ENCODE assay signal across 13 cellular contexts in the genomic region with DNA sequence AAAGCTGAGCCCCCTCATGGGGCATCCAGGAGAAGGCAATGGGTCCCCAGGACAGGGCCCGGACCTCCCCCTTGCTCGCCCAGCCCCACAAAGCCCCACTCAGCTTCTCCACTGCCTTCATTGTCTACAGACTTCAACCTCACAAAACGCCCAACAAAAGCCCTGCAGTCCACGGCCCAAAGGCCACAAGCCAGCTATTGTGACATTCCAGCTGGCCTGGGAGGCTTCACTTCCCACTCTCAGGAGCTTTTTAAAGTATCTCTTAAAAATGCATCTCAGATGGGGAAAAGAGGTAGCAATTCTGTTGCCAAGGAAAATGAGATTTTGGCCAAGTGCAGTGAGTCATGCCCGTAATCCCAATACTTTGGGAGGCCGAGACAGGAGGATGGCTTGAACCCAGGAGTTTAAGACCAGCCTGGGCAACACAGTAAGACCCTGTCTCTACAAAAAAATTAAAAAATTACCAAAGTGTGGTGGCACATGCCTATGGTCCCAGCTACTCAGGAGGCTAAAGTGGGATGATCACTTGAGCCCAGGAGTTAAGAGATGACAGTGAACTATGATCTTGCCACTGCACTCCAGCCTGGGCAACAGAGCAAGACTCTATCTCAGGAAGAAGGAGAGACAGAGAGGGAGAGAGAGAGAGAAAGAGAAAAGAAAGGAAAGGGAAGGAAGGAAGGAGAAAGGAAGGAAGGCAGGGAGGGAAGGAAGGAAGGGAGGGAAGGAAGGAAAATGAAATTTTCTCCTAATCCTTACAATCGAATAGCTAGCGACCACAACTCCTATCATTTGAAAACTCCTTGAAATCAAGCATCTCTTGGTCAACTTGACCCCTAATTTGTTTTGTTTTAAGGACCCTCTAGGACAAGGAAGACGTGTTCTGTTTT. TPM values are rescaled to one million over a fixed set of nuclear protein-coding genes. Genes with fewer than 3 reads are reported as not detected.
DNase-seq lines count a peak whose midpoint lies in the region; ATAC-seq and TF ChIP-seq lines count a peak whose summit lies in the region.
"Had no signal": no experiment of that assay in that cellular context is flagged by ENCODE, and none has a peak within 500 bp of the region (broad histone marks: within the 10 kb centered on the region; RNA-seq: fewer than 3 reads in every experiment).

No MANE protein-coding gene starts in this region.

- H3K27ac ChIP-seq in osteoblast (ENCODE audit: low read depth, low read length), result no peak overlapping the region

- DNase-seq in AG20443 (ENCODE audit: low spot score), result peak; percentile 73
- DNase-seq in amygdala (lab: John Stamatoyannopoulos, UW), result peak in 53 of 56 donors; percentile 9 to 89 (median 71)
- peak; percentile 65 for DNase-seq in Right ventricle myocardium superior
- peak; percentile 70 for DNase-seq in osteoblast (ENCODE audit: insufficient read length, low spot score, missing footprints)
- DNase-seq in activated T-helper 1 cell treated with anti-CD3 and anti-CD28 coated beads, Interleukin-12 subunit alpha, Interleukin-12 subunit beta, Interleukin-2, Interleukin-4 antibody, amounts not matched to agents 30 ng/mL and 10 ng/mL and 1 ng/mL, durations not matched to agents 14 hours and 24 hours and 36 hours (ENCODE audit: low spot score), result no peak
- DNase-seq in effector memory CD8-positive, alpha-beta T cell, result no peak
- DNase-seq: activated CD4-positive, alpha-beta T cell treated with anti-CD3 and anti-CD28 coated beads for 1 hour; OCI-M1 had no signal

- intact Hi-C loops in Right ventricle myocardium superior (cut with DNase I), result no loop called here
- intact Hi-C loops in activated T-helper 1 cell treated with anti-CD3 and anti-CD28 coated beads, Interleukin-12 subunit alpha, Interleukin-12 subunit beta, Interleukin-2, Interleukin-4 antibody, amounts not matched to agents 30 ng/mL and 10 ng/mL and 1 ng/mL, durations not matched to agents 14 hours and 24 hours and 36 hours (cut with micrococcal nuclease), result no loop called here

- peak overlapping the region; percentile 58 for H3K4me3 ChIP-seq in osteoblast (ENCODE audit: insufficient read depth, low read length)

- ATAC-seq in Right ventricle myocardium superior (ENCODE audit: poor library complexity) (peak; percentile 38), GM18520 (IDR thresholded peaks at IDR 0.05; ENCODE audit: unreplicated experiment) (no peak), HG03520 (IDR thresholded peaks at IDR 0.05; ENCODE audit: unreplicated experiment) (no peak)
- no peak for ATAC-seq in effector memory CD8-positive, alpha-beta T cell (replicated peaks)

- peaks cover 8% of the 10 kb centered on the region for H3K4me1 Mint-ChIP-seq in activated T-helper 1 cell treated with anti-CD3 and anti-CD28 coated beads, Interleukin-12 subunit alpha, Interleukin-12 subunit beta, Interleukin-2, Interleukin-4 antibody, amounts not matched to agents 30 ng/mL and 10 ng/mL and 1 ng/mL, durations not matched to agents 14 hours and 24 hours and 36 hours (ENCODE audit: low read depth)
- H3K4me1 Mint-ChIP-seq in effector memory CD8-positive, alpha-beta T cell (ENCODE audit: low read depth in 2 of 2), result no peaks in the 10 kb centered on the region

- TF ChIP-seq CTCF in osteoblast (IDR thresholded peaks at IDR 0.05; ENCODE audit: extremely low read depth, low read depth, low read length), result no peak

- no peak overlapping the region for H3K27ac Mint-ChIP-seq in activated T-helper 1 cell treated with anti-CD3 and anti-CD28 coated beads, Interleukin-12 subunit alpha, Interleukin-12 subunit beta, Interleukin-2, Interleukin-4 antibody, amounts not matched to agents 30 ng/mL and 10 ng/mL and 1 ng/mL, durations not matched to agents 14 hours and 24 hours and 36 hours
- H3K27ac Mint-ChIP-seq in effector memory CD8-positive, alpha-beta T cell, result no peak overlapping the region
- H3K27ac Mint-ChIP-seq: activated naive CD8-positive, alpha-beta T cell; B cell had no signal

- no peaks in the 10 kb centered on the region for H3K36me3 Mint-ChIP-seq in activated T-helper 1 cell treated with anti-CD3 and anti-CD28 coated beads, Interleukin-12 subunit alpha, Interleukin-12 subunit beta, Interleukin-2, Interleukin-4 antibody, amounts not matched to agents 30 ng/mL and 10 ng/mL and 1 ng/mL, durations not matched to agents 14 hours and 24 hours and 36 hours (ENCODE audit: low read depth)
- H3K36me3 Mint-ChIP-seq in effector memory CD8-positive, alpha-beta T cell (ENCODE audit: insufficient read depth), result peaks cover 3% of the 10 kb centered on the region
- H3K36me3 Mint-ChIP-seq: activated naive CD8-positive, alpha-beta T cell had no signal

- no peaks in the 10 kb centered on the region for H3K9me3 Mint-ChIP-seq in activated T-helper 1 cell treated with anti-CD3 and anti-CD28 coated beads, Interleukin-12 subunit alpha, Interleukin-12 subunit beta, Interleukin-2, Interleukin-4 antibody, amounts not matched to agents 30 ng/mL and 10 ng/mL and 1 ng/mL, durations not matched to agents 14 hours and 24 hours and 36 hours
- no peaks in the 10 kb centered on the region for H3K9me3 Mint-ChIP-seq in effector memory CD8-positive, alpha-beta T cell

- H3K27me3 Mint-ChIP-seq in activated T-helper 1 cell treated with anti-CD3 and anti-CD28 coated beads, Interleukin-12 subunit alpha, Interleukin-12 subunit beta, Interleukin-2, Interleukin-4 antibody, amounts not matched to agents 30 ng/mL and 10 ng/mL and 1 ng/mL, durations not matched to agents 14 hours and 24 hours and 36 hours (ENCODE audit: insufficient read depth), result peaks cover 26% of the 10 kb centered on the region
- peaks cover 36 to 67% of the 10 kb centered on the region in 2 donors for H3K27me3 Mint-ChIP-seq in effector memory CD8-positive, alpha-beta T cell

- H3K36me3 ChIP-seq in osteoblast (ENCODE audit: insufficient read depth, low read length), result no peaks in the 10 kb centered on the region
- H3K36me3 ChIP-seq: pancreas had no signal

- peaks cover 20% of the 10 kb centered on the region for H3K4me1 ChIP-seq in osteoblast (ENCODE audit: insufficient read depth, low read length)

- H3K27me3 ChIP-seq in osteoblast (ENCODE audit: insufficient read depth, low read length), result peaks cover 7% of the 10 kb centered on the region
- H3K27me3 ChIP-seq: pancreas had no signal

- H3K79me2 ChIP-seq in osteoblast (ENCODE audit: insufficient read depth, low read length), result no peaks in the 10 kb centered on the region

- H3K9me3 ChIP-seq in osteoblast (ENCODE audit: low read depth, low read length), result no peaks in the 10 kb centered on the region
- H3K9me3 ChIP-seq: pancreas had no signal

- H4K20me1 ChIP-seq in osteoblast (ENCODE audit: insufficient read depth, low read length), result no peaks in the 10 kb centered on the region

- H3K4me2 ChIP-seq in osteoblast (ENCODE audit: insufficient read depth, low read length), result peak overlapping the region; percentile 77

- H3K4me3 Mint-ChIP-seq in activated T-helper 1 cell treated with anti-CD3 and anti-CD28 coated beads, Interleukin-12 subunit alpha, Interleukin-12 subunit beta, Interleukin-2, Interleukin-4 antibody, amounts not matched to agents 30 ng/mL and 10 ng/mL and 1 ng/mL, durations not matched to agents 14 hours and 24 hours and 36 hours, result no peak overlapping the region
- no peak overlapping the region for H3K4me3 Mint-ChIP-seq in effector memory CD8-positive, alpha-beta T cell
- H3K4me3 Mint-ChIP-seq: activated naive CD8-positive, alpha-beta T cell; B cell had no signal

- H2AFZ ChIP-seq in osteoblast (ENCODE audit: low read length), result peak overlapping the region; percentile 65

RNA-seq across cellular contexts. Expression of a gene that starts 31.4 kb away (rescaled TPM):
- total RNA-seq in Right ventricle myocardium superior (106 TPM), osteoblast (70.4 and 71.7 TPM in 2 replicates)
- 197 TPM in 2 replicates for total RNA-seq in activated T-helper 1 cell treated with anti-CD3 and anti-CD28 coated beads, Interleukin-12 subunit alpha, Interleukin-12 subunit beta, Interleukin-2, Interleukin-4 antibody, amounts not matched to agents 30 ng/mL and 10 ng/mL and 1 ng/mL, durations not matched to agents 14 hours and 24 hours and 36 hours

Comparison
In these comparisons a context has a peak if more than half of its experiments do, and no peak if none do; other contexts are left out.
1. DNase-seq: peak in AG20443 (single experiment), amygdala (53 of 56), Right ventricle myocardium superior (single experiment) and osteoblast (single experiment); none in activated T-helper 1 cell treated with anti-CD3 and anti-CD28 coated beads, Interleukin-12 subunit alpha, Interleukin-12 subunit beta, Interleukin-2, Interleukin-4 antibody, amounts not matched to agents 30 ng/mL and 10 ng/mL and 1 ng/mL, durations not matched to agents 14 hours and 24 hours and 36 hours (single experiment) and effector memory CD8-positive, alpha-beta T cell (0 of 3).